ENCODE assay signal across 22 cellular contexts in the genomic region with DNA sequence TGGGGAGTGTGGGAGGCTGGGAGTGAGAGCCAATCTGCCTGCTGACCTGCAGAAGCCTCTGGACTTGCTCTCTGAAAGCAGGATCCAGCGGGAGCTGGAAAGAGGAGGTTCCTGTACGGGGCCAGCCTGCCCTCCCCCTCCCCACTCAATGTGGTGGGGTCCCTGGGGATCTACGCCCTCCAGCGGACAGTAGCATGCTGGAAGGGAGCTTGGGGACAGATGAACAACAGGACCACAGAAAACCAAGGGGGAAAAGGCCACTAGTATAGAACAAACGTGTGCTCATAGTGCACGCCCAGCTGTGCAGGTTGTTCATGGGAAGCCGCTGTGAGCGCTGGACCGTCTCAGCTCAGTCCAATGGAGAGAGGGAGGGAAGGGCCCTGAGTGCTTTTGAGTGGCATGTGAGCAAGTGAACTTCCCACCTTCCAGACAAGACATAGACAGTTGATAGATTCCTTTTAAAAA. TPM values are rescaled to one million over a fixed set of nuclear protein-coding genes. Genes with fewer than 3 reads are reported as not detected.
DNase-seq lines count a peak whose midpoint lies in the region; TF ChIP-seq lines count a peak whose summit lies in the region.
"Had no signal": no experiment of that assay in that cellular context is flagged by ENCODE, and none has a peak within 500 bp of the region (broad histone marks: within the 10 kb centered on the region; RNA-seq: fewer than 3 reads in every experiment).

No MANE protein-coding gene starts in this region.

- H3K4me1 Mint-ChIP-seq in chondrocyte (ENCODE audit: low read depth), result peaks cover 10% of the 10 kb centered on the region

- H3K27me3 ChIP-seq in HUES6 (ENCODE audit: control insufficient read depth, insufficient read depth, low read length), result peaks cover 80% of the 10 kb centered on the region
- peaks cover 76% of the 10 kb centered on the region for H3K27me3 ChIP-seq in neural cell (ENCODE audit: insufficient read depth, low read depth, low read length)

- H4K20me1 ChIP-seq in neural cell (ENCODE audit: insufficient read depth), result no peaks in the 10 kb centered on the region

- no peaks in the 10 kb centered on the region for H3K79me2 ChIP-seq in neural cell (replicated peaks; ENCODE audit: insufficient read depth, low read length)

- no peaks in the 10 kb centered on the region for H3K9me3 Mint-ChIP-seq in chondrocyte (ENCODE audit: low read depth)

- peaks cover 4% of the 10 kb centered on the region for H3K36me3 Mint-ChIP-seq in chondrocyte (ENCODE audit: low read depth)

- peak overlapping the region; percentile 21 for H3K4me3 ChIP-seq in HUES6 (ENCODE audit: low read depth, low read length)
- no peak overlapping the region for H3K4me3 ChIP-seq in neural cell (ENCODE audit: low read length)
- H3K4me3 ChIP-seq: gastrocnemius medialis, GM12878, skin epidermis, uterus had no signal

- H3K4me3 Mint-ChIP-seq in chondrocyte (ENCODE audit: unreplicated experiment), result no peak overlapping the region

- H3K27ac Mint-ChIP-seq in chondrocyte (ENCODE audit: unreplicated experiment), result no peak overlapping the region

- no peaks in the 10 kb centered on the region for H3K9me2 ChIP-seq in neural cell (ENCODE audit: insufficient read depth, low read length)

- H3K4me2 ChIP-seq in neural cell (ENCODE audit: low read length), result no peak overlapping the region

- H3K9me3 ChIP-seq in HUES6 (ENCODE audit: control insufficient read depth, insufficient read depth, low read depth, low read length) (no peaks in the 10 kb centered on the region), neural cell (ENCODE audit: low read length) (no peaks in the 10 kb centered on the region)
- H3K9me3 ChIP-seq: gastrocnemius medialis, uterus had no signal

- peaks cover 40% of the 10 kb centered on the region for H3K4me1 ChIP-seq in HUES6 (ENCODE audit: control insufficient read depth, insufficient read depth, low read length)
- H3K4me1 ChIP-seq: gastrocnemius medialis had no signal

- in situ Hi-C loops in Caki2 (cut with HindIII; ENCODE audit: low pct_unique_long_range_greater_than_20kb, low sequenced_read_pairs), result no loop called here

- no peaks in the 10 kb centered on the region for H3F3A ChIP-seq in neural cell (ENCODE audit: insufficient read depth, low read length, poor library complexity, severe bottlenecking)

- no peaks in the 10 kb centered on the region for H3K36me3 ChIP-seq in HUES6 (ENCODE audit: control insufficient read depth, insufficient read depth, low read length)
- H3K36me3 ChIP-seq in neural cell (ENCODE audit: insufficient read depth, low read length), result no peaks in the 10 kb centered on the region
- H3K36me3 ChIP-seq: gastrocnemius medialis, uterus had no signal

- no peak for TF ChIP-seq EP300 in neural cell (conservative IDR thresholded peaks at IDR 0.05; ENCODE audit: poor library complexity, severe bottlenecking)

- H3K27ac ChIP-seq in HUES6 (ENCODE audit: low read depth, low read length) (no peak overlapping the region), neural cell (ENCODE audit: low read length) (no peak overlapping the region)
- H3K27ac ChIP-seq: C4-2B, gastrocnemius medialis, HL-60, skin epidermis, uterus had no signal

- TF ChIP-seq CTCF in chondrocyte (IDR thresholded peaks at IDR 0.05) (peak; percentile 37), neural cell (IDR thresholded peaks at IDR 0.05; ENCODE audit: poor library complexity, severe bottlenecking) (peak; percentile 29)

- H3K27me3 Mint-ChIP-seq in chondrocyte (ENCODE audit: low read depth), result peaks cover 57% of the 10 kb centered on the region

- peak; percentile 49 for DNase-seq in Caki2 (ENCODE audit: low read depth)
- DNase-seq in chondrocyte (ENCODE audit: low spot score), result no peak
- no peak for DNase-seq in cortex of kidney (lab: John Stamatoyannopoulos, UW)
- no peak for DNase-seq in activated CD4-positive, alpha-beta T cell treated with anti-CD3 and anti-CD28 coated beads for 4 hours
- no peak for DNase-seq in DMS114 treated with DMSO at 0.1 percent for 48 hours (lab: John Stamatoyannopoulos, UW; ENCODE audit: unreplicated experiment)
- DNase-seq: cerebellar nuclear complex; gastrocnemius medialis; Karpas-422; NCI-H1694 treated with DMSO at 0.1 percent for 48 hours; NCI-H526; stimulated activated naive CD4-positive, alpha-beta T cell; SW 1271; uterus had no signal

- TF ChIP-seq RAD21 in neural cell (conservative IDR thresholded peaks at IDR 0.05), result no peak

- no peak overlapping the region for H3K9ac ChIP-seq in HUES6 (ENCODE audit: low read length)
- no peak overlapping the region for H3K9ac ChIP-seq in neural cell (ENCODE audit: low read length)

- H2AFZ ChIP-seq in neural cell (ENCODE audit: low read depth, low read length), result no peak overlapping the region

TF ChIP-seq in neural cell, 6 proteins besides CTCF, POLR2A, EP300 and RAD21:
- no peak for TF ChIP-seq POLR2AphosphoS5 (IDR thresholded peaks at IDR 0.05)
- no peak for TF ChIP-seq TAF1 (IDR thresholded peaks at IDR 0.05; ENCODE audit: low read depth)
- TF ChIP-seq, protein P1, sequence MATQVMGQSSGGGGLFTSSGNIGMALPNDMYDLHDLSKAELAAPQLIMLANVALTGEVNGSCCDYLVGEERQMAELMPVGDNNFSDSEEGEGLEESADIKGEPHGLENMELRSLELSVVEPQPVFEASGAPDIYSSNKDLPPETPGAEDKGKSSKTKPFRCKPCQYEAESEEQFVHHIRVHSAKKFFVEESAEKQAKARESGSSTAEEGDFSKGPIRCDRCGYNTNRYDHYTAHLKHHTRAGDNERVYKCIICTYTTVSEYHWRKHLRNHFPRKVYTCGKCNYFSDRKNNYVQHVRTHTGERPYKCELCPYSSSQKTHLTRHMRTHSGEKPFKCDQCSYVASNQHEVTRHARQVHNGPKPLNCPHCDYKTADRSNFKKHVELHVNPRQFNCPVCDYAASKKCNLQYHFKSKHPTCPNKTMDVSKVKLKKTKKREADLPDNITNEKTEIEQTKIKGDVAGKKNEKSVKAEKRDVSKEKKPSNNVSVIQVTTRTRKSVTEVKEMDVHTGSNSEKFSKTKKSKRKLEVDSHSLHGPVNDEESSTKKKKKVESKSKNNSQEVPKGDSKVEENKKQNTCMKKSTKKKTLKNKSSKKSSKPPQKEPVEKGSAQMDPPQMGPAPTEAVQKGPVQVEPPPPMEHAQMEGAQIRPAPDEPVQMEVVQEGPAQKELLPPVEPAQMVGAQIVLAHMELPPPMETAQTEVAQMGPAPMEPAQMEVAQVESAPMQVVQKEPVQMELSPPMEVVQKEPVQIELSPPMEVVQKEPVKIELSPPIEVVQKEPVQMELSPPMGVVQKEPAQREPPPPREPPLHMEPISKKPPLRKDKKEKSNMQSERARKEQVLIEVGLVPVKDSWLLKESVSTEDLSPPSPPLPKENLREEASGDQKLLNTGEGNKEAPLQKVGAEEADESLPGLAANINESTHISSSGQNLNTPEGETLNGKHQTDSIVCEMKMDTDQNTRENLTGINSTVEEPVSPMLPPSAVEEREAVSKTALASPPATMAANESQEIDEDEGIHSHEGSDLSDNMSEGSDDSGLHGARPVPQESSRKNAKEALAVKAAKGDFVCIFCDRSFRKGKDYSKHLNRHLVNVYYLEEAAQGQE (IDR thresholded peaks at IDR 0.05; ENCODE audit: borderline replicate concordance), result no peak
- no peak for TF ChIP-seq SMC3 (conservative IDR thresholded peaks at IDR 0.05; ENCODE audit: poor library complexity)
- no peak for TF ChIP-seq EZH2 (IDR thresholded peaks at IDR 0.05; ENCODE audit: borderline replicate concordance, insufficient read depth, low read length, poor library complexity, severe bottlenecking)
- no peak for TF ChIP-seq MXI1 (conservative IDR thresholded peaks at IDR 0.05; ENCODE audit: poor library complexity, severe bottlenecking)

RNA-seq across cellular contexts. Expression of a gene that starts 15.8 kb away (rescaled TPM):
- total RNA-seq in Caki2 (2014; rRNA removed; shearing (Covaris generic); ENCODE audit: low replicate concordance), result not detected in 2 replicates
- total RNA-seq in chondrocyte, result 3.7 TPM in 1 of 3 replicates, not detected in the others
- polyA plus RNA-seq in neural cell, result 0.89 and 1.1 TPM in 2 replicates
- 0.73 and 0.93 TPM in 2 replicates for polyA minus RNA-seq in neural cell
- total RNA-seq: endothelial cell of umbilical vein, gastrocnemius medialis, GM12878, omental fat pad had no signal
- polyA plus RNA-seq: adipose tissue, endothelial cell of umbilical vein, GM12878 had no signal
